Comparison of ENCODE assay signal across 3 cellular contexts in genomic region chr6:158508450-158508849, GRCh38.
TF ChIP-seq lines count a peak whose summit lies in the region.

No MANE protein-coding gene starts in this region.

TF ChIP-seq in HepG2, 621 proteins besides CTCF, POLR2A, EP300 and RAD21:
- TF ChIP-seq CEBPB (IDR thresholded peaks at IDR 0.05; ENCODE audit: borderline replicate concordance, low read depth, low read length) (peak; percentile 60; the same call in 1 of the 2 replicates), ZNF670 (CRISPR knock-in tag; IDR thresholded peaks at IDR 0.05; ENCODE audit: borderline replicate concordance) (no peak)

TF ChIP-seq in IMR-90, 13 proteins besides CTCF, POLR2A, EP300 and RAD21:
- peak; percentile 62 for TF ChIP-seq CEBPB (IDR thresholded peaks at IDR 0.05; ENCODE audit: low read depth, low read length)
- no peak for TF ChIP-seq MAZ (IDR thresholded peaks at IDR 0.05; ENCODE audit: borderline replicate concordance, low read depth, low read length)
- no peak for TF ChIP-seq MXI1 (IDR thresholded peaks at IDR 0.05; ENCODE audit: borderline replicate concordance, low read depth, low read length)
- TF ChIP-seq NFE2L2 (IDR thresholded peaks at IDR 0.05; ENCODE audit: low read depth, low read length), result no peak

TF ChIP-seq in K562, 482 proteins besides CTCF, POLR2A, EP300 and RAD21:
- TF ChIP-seq JUN (IDR thresholded peaks at IDR 0.05; ENCODE audit: borderline replicate concordance, low read depth, low read length) (no peak), JUN (CRISPR knock-in tag; IDR thresholded peaks at IDR 0.05; ENCODE audit: borderline replicate concordance) (no peak), PPARD (CRISPR knock-in tag; IDR thresholded peaks at IDR 0.05) (no peak), CEBPB (tag; IDR thresholded peaks at IDR 0.05) (peak; percentile 63), CEBPG (CRISPR knock-in tag; IDR thresholded peaks at IDR 0.05) (no peak), CEBPG (tag; conservative IDR thresholded peaks at IDR 0.05 in 1 of 2, IDR thresholded peaks at IDR 0.05 in 1 of 2) (peak in 1 of 2 experiments; percentile 57; a peak in 2 of 4 replicates)
